Comparison of ENCODE assay signal across 1 cellular context in genomic region chr12:50056629-50056976, GRCh38.
TF ChIP-seq lines count a peak whose summit lies in the region.

No MANE protein-coding gene starts in this region.

TF ChIP-seq in HepG2, 621 proteins besides CTCF, POLR2A, EP300 and RAD21:
- TF ChIP-seq ARID2 (CRISPR knock-in tag; IDR thresholded peaks at IDR 0.05; ENCODE audit: borderline replicate concordance) (0 out of 2 replicates have a peak, but pooled peaks have one; percentile 34), KDM2A (CRISPR knock-in tag; IDR thresholded peaks at IDR 0.05; ENCODE audit: borderline replicate concordance, low read depth) (no peak)
